8 cellular contexts compared by ENCODE assay signal in genomic region chr1:92623187-92623778, GRCh38.
DNase-seq lines count a peak whose midpoint lies in the region; ATAC-seq and FAIRE-seq lines count a peak whose summit lies in the region.

No MANE protein-coding gene starts in this region.

- FAIRE-seq in RCC 7860 (lab: Jason Lieb, UNC): peak; percentile 82

- H3K36me3 Mint-ChIP-seq in T-helper 2 cell treated with Interferon-gamma antibody and Interleukin-4, amounts not matched to agents 5 μg/mL and 100 μg/mL, for 36 hours (ENCODE audit: low read depth): no peaks in the 10 kb centered on the region

- H3K27ac Mint-ChIP-seq in T-helper 2 cell treated with Interferon-gamma antibody and Interleukin-4, amounts not matched to agents 5 μg/mL and 100 μg/mL, for 36 hours: no peak overlapping the region

- peak; percentile 68 to 70 for DNase-seq in AML-193 (lab: John Stamatoyannopoulos, UW)
- no peak for DNase-seq in RCC 7860 (ENCODE audit: low spot score)
- peak; percentile 9 for DNase-seq in foreskin melanocyte
- DNase-seq in T-helper 2 cell treated with Interferon-gamma antibody and Interleukin-4, amounts not matched to agents 5 μg/mL and 100 μg/mL, for 36 hours (ENCODE audit: low spot score): no peak
- DNase-seq in HK-2 (ENCODE audit: unreplicated experiment): no peak
- no peak for DNase-seq in iPS-NIHi7 (ENCODE audit: extremely low spot score)

- no peaks in the 10 kb centered on the region for H3K9me3 Mint-ChIP-seq in T-helper 2 cell treated with Interferon-gamma antibody and Interleukin-4, amounts not matched to agents 5 μg/mL and 100 μg/mL, for 36 hours

- H3K4me1 Mint-ChIP-seq in T-helper 2 cell treated with Interferon-gamma antibody and Interleukin-4, amounts not matched to agents 5 μg/mL and 100 μg/mL, for 36 hours (ENCODE audit: low read depth): peaks cover 7% of the 10 kb centered on the region

- no peak overlapping the region for H3K4me3 Mint-ChIP-seq in T-helper 2 cell treated with Interferon-gamma antibody and Interleukin-4, amounts not matched to agents 5 μg/mL and 100 μg/mL, for 36 hours

- peaks cover 10% of the 10 kb centered on the region for H3K27me3 Mint-ChIP-seq in T-helper 2 cell treated with Interferon-gamma antibody and Interleukin-4, amounts not matched to agents 5 μg/mL and 100 μg/mL, for 36 hours (ENCODE audit: low read depth)

- peak; percentile 64 for ATAC-seq in GM18861 (IDR thresholded peaks at IDR 0.05; ENCODE audit: unreplicated experiment)
- no peak for ATAC-seq in GM19351 (IDR thresholded peaks at IDR 0.05; ENCODE audit: unreplicated experiment)

Comparison
In these comparisons a context has a peak if more than half of its experiments do, and no peak if none do; other contexts are left out.
1. DNase-seq: peak in AML-193 (2 of 2) and foreskin melanocyte (single experiment); none in RCC 7860 (single experiment), T-helper 2 cell treated with Interferon-gamma antibody and Interleukin-4, amounts not matched to agents 5 μg/mL and 100 μg/mL, for 36 hours (single experiment), HK-2 (single experiment) and iPS-NIHi7 (single experiment).